In genomic region chrX:120485562-120486520, GRCh38 we compare ENCODE assay signal across 1 cellular context.
TF ChIP-seq lines count a peak whose summit lies in the region.

No MANE protein-coding gene starts in this region.

TF ChIP-seq in WTC11, 78 proteins besides CTCF, POLR2A, EP300 and RAD21 (continued from another document):
- TF ChIP-seq AR (CRISPR knock-in tag; IDR thresholded peaks at IDR 0.05) (no peak), IRF1 (CRISPR knock-in tag; IDR thresholded peaks at IDR 0.05) (no peak), ZNF281 (CRISPR knock-in tag; IDR thresholded peaks at IDR 0.05) (no peak), MLX (CRISPR knock-in tag; IDR thresholded peaks at IDR 0.05) (no peak), ATF3 (CRISPR knock-in tag; conservative IDR thresholded peaks at IDR 0.05) (no peak)
